ENCODE assay signal across 1 cellular context in the genomic region with DNA sequence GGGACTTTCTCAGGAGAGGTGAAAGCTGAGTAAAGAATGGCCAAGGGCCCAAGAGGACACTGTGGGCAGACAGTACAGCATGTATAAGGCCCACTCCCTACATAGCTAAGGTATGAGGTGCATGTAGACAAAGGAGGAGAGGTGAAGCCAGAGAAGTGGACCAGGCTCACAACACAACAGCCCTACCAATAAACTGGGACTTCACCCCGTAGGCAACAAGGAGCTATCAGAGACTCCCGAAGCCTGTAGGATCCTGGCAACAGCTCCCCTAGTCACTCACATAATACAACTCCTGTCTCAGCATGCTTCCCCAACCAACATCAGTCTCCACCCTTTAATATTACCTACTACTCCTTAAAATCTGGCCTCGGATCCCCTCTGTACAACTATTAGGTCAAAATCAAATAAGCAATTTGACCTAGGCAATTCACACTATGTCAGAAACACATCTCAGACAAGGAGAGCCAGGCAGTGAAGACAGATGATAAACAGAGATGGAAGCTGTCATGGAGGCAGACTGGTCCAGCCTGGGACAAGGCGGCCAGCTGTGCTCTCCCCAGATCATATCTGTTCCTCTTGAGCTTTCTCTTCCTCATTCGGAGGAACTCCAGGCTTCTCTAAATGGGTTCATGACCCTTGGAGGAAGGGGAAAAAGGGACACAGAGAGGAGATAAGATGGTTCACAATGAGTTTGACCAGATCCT.
TF ChIP-seq lines count a peak whose summit lies in the region.

No MANE protein-coding gene starts in this region.

TF ChIP-seq in IMR-90, 13 proteins besides CTCF, POLR2A, EP300 and RAD21:
- TF ChIP-seq CEBPB (IDR thresholded peaks at IDR 0.05; ENCODE audit: low read depth, low read length) = no peak
- TF ChIP-seq MAFK (IDR thresholded peaks at IDR 0.05; ENCODE audit: low read depth, low read length) = no peak
- TF ChIP-seq SMC3 (IDR thresholded peaks at IDR 0.05; ENCODE audit: low read depth, low read length) = no peak
- TF ChIP-seq BHLHE40 (IDR thresholded peaks at IDR 0.05; ENCODE audit: low read depth, low read length) = no peak
- no peak for TF ChIP-seq RCOR1 (IDR thresholded peaks at IDR 0.05; ENCODE audit: insufficient replicate concordance, low read length)
- TF ChIP-seq RFX5 (IDR thresholded peaks at IDR 0.05; ENCODE audit: low read depth, low read length) = no peak
- TF ChIP-seq NFE2L2 (IDR thresholded peaks at IDR 0.05; ENCODE audit: low read depth, low read length) = no peak
- TF ChIP-seq, protein P1, sequence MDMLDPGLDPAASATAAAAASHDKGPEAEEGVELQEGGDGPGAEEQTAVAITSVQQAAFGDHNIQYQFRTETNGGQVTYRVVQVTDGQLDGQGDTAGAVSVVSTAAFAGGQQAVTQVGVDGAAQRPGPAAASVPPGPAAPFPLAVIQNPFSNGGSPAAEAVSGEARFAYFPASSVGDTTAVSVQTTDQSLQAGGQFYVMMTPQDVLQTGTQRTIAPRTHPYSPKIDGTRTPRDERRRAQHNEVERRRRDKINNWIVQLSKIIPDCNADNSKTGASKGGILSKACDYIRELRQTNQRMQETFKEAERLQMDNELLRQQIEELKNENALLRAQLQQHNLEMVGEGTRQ (IDR thresholded peaks at IDR 0.05; ENCODE audit: low read depth, low read length) = no peak
- no peak for TF ChIP-seq MXI1 (IDR thresholded peaks at IDR 0.05; ENCODE audit: borderline replicate concordance, low read depth, low read length)
TF ChIP-seq in IMR-90: peak in this region for 0.
